ENCODE assay signal across 23 cellular contexts in the genomic region with DNA sequence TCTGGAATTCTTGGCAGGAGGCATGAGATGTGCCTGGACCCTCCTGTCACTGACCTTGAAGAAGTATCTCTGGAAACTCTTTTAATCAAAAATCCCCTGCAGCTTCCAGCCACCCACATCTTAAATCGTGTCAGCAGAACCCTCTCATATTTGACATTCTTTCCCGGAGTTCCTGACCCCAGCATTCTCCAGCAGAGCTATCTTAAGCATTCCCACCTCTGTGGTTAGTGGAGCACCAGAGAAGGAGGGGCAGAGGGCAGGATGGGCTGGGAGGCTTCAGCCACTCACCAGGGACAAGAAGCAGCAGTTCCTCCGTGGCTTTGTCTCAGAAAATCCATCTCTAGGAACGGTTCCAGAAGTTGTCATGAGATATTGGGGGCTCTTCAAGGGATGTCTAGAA.
DNase-seq lines count a peak whose midpoint lies in the region; ATAC-seq, FAIRE-seq and TF ChIP-seq lines count a peak whose summit lies in the region.
"Had no signal": no experiment of that assay in that cellular context is flagged by ENCODE, and none has a peak within 500 bp of the region (broad histone marks: within the 10 kb centered on the region; RNA-seq: fewer than 3 reads in every experiment).

No MANE protein-coding gene starts in this region.

- FAIRE-seq in HepG2 (lab: Jason Lieb, UNC) = no peak
- FAIRE-seq: GM12891 had no signal

- H2BK15ac ChIP-seq in mesendoderm (replicated peaks; ENCODE audit: low read depth) = no peak overlapping the region

- no TSS peak for BruUV-seq in HepG2 (replicated peaks; lab: Mats Ljungman, UMichigan)

- H3K79me2 ChIP-seq in HepG2 (ENCODE audit: insufficient read depth, low read length) = no peaks in the 10 kb centered on the region
- H3K79me2 ChIP-seq in mesendoderm (ENCODE audit: control insufficient read depth, insufficient read depth, low read length) = no peaks in the 10 kb centered on the region

- H3K4me1 Mint-ChIP-seq in activated CD8-positive, alpha-beta T cell treated with anti-CD3 and anti-CD28 coated beads, Interleukin-2, amount 10 ng/mL, durations not matched to agents 7 days and 5 days (ENCODE audit: low read depth) = no peaks in the 10 kb centered on the region
- H3K4me1 Mint-ChIP-seq: IgD-negative memory B cell, T-cell had no signal

- no peak overlapping the region for H2AFZ ChIP-seq in HepG2 (ENCODE audit: low read length)

- peaks cover 5% of the 10 kb centered on the region for H3K27me3 Mint-ChIP-seq in activated CD8-positive, alpha-beta T cell treated with anti-CD3 and anti-CD28 coated beads, Interleukin-2, amount 10 ng/mL, durations not matched to agents 7 days and 5 days (ENCODE audit: low read depth)
- H3K27me3 Mint-ChIP-seq: CD4-positive, alpha-beta T cell; IgD-negative memory B cell had no signal

- no peak for TF ChIP-seq EP300 in HepG2 (IDR thresholded peaks at IDR 0.05; ENCODE audit: low read depth in 2 of 2, low read length in 2 of 2)
- no peak for TF ChIP-seq EP300 in HepG2 (CRISPR knock-in tag; IDR thresholded peaks at IDR 0.05; ENCODE audit: borderline replicate concordance)

- H4K8ac ChIP-seq in mesendoderm (ENCODE audit: low read depth, low read length) = no peak overlapping the region

- H3K4me3 Mint-ChIP-seq in activated CD8-positive, alpha-beta T cell treated with anti-CD3 and anti-CD28 coated beads, Interleukin-2, amount 10 ng/mL, durations not matched to agents 7 days and 5 days = no peak overlapping the region
- H3K4me3 Mint-ChIP-seq: CD4-positive, alpha-beta T cell; IgD-negative memory B cell; natural killer cell treated with Interleukin-12 subunit alpha and Interleukin-12 subunit beta and Interleukin-15 and Interleukin-18, amount 100 ng/mL, for 72 hours; T-cell had no signal

- TF ChIP-seq CTCF in liver (IDR thresholded peaks at IDR 0.05; ENCODE audit: low read depth, low read length, missing input control) = no peak
- TF ChIP-seq CTCF in HepG2 (CRISPR knock-in tag; IDR thresholded peaks at IDR 0.05) = no peak
- TF ChIP-seq CTCF in astrocyte of the spinal cord (IDR thresholded peaks at IDR 0.05; ENCODE audit: low read depth, low read length) = no peak
- TF ChIP-seq CTCF in uterus (IDR thresholded peaks at IDR 0.05) = no peak

- no peak for DNase-seq in HepG2 (ENCODE audit: low spot score)
- DNase-seq in astrocyte of the spinal cord (ENCODE audit: low read depth, low spot score) = peak; percentile 79
- peak; percentile 77 for DNase-seq in mesendoderm
- DNase-seq in NCI-H2227 treated with DMSO at 0.1 percent for 48 hours (lab: John Stamatoyannopoulos, UW) = no peak
- no peak for DNase-seq in uterus
- DNase-seq in activated CD8-positive, alpha-beta T cell treated with anti-CD3 and anti-CD28 coated beads, Interleukin-2, amount 10 ng/mL, durations not matched to agents 7 days and 5 days = no peak
- DNase-seq: 8988T; CD4-positive, alpha-beta T cell; esophagus squamous epithelium; hypothalamus; left lung; NCI-H774; RPMI8226; stimulated activated CD4-positive, alpha-beta T cell treated with anti-CD3 and anti-CD28 coated beads, Interleukin-4, amount 100 ng/mL, for 1 hour; stimulated activated CD8-positive, alpha-beta memory T cell treated with anti-CD3 and anti-CD28 coated beads, Interleukin-4, amount 100 ng/mL, for 48 hours; T-cell; testis had no signal

- no peak for TF ChIP-seq POLR2A in HepG2 (IDR thresholded peaks at IDR 0.05; ENCODE audit: insufficient read depth in 1 of 2, low read depth in 2 of 2, low read length in 2 of 2)
- no peak for TF ChIP-seq POLR2A in uterus (IDR thresholded peaks at IDR 0.05)

- H3K27ac Mint-ChIP-seq in activated CD8-positive, alpha-beta T cell treated with anti-CD3 and anti-CD28 coated beads, Interleukin-2, amount 10 ng/mL, durations not matched to agents 7 days and 5 days = no peak overlapping the region
- H3K27ac Mint-ChIP-seq: CD4-positive, alpha-beta T cell; IgD-negative memory B cell; natural killer cell treated with Interleukin-12 subunit alpha and Interleukin-12 subunit beta and Interleukin-15 and Interleukin-18, amount 100 ng/mL, for 72 hours; T-cell had no signal

- in situ Hi-C loops in HepG2 (cut with HindIII; ENCODE audit: extremely low pct_ligation_motif_present, low pct_unique_long_range_greater_than_20kb) = no loop called here
- in situ Hi-C loops in astrocyte of the spinal cord (cut with HindIII; ENCODE audit: low sequenced_read_pairs) = no loop called here

- no peak overlapping the region for H3K4ac ChIP-seq in mesendoderm (ENCODE audit: low read depth, low read length)

- intact Hi-C loops in HepG2 (cut with micrococcal nuclease; ENCODE audit: unreplicated experiment) (no loop called here), uterus (cut with DNase I; ENCODE audit: low total_unique reads) (no loop called here)

- no peak overlapping the region for H3K4me3 ChIP-seq in liver (ENCODE audit: low read depth in 1 of 3, low read length in 3 of 3)
- no peak overlapping the region for H3K4me3 ChIP-seq in HepG2 (replicated peaks in 1 of 3; ENCODE audit: insufficient read depth in 1 of 3, low read depth in 2 of 3, low read length in 3 of 3)
- no peak overlapping the region for H3K4me3 ChIP-seq in astrocyte of the spinal cord (ENCODE audit: low read depth, low read length)
- H3K4me3 ChIP-seq in mesendoderm (ENCODE audit: low read length) = no peak overlapping the region
- no peak overlapping the region for H3K4me3 ChIP-seq in uterus
- H3K4me3 ChIP-seq: esophagus squamous epithelium, HAP-1, left lung, testis had no signal

- no peaks in the 10 kb centered on the region for H3K9me3 ChIP-seq in liver (ENCODE audit: control insufficient read depth in 4 of 4, low read length in 3 of 4)
- H3K9me3 ChIP-seq in HepG2 (ENCODE audit: low read length) = no peaks in the 10 kb centered on the region
- H3K9me3 ChIP-seq in uterus = no peaks in the 10 kb centered on the region
- H3K9me3 ChIP-seq: esophagus squamous epithelium, HAP-1, left lung, testis had no signal

- H2BK120ac ChIP-seq in mesendoderm (ENCODE audit: low read depth, low read length) = no peak overlapping the region

- H3K9me3 Mint-ChIP-seq in activated CD8-positive, alpha-beta T cell treated with anti-CD3 and anti-CD28 coated beads, Interleukin-2, amount 10 ng/mL, durations not matched to agents 7 days and 5 days (ENCODE audit: insufficient read depth) = no peaks in the 10 kb centered on the region
- H3K9me3 Mint-ChIP-seq: CD4-positive, alpha-beta T cell; natural killer cell treated with Interleukin-12 subunit alpha and Interleukin-12 subunit beta and Interleukin-15 and Interleukin-18, amount 100 ng/mL, for 72 hours had no signal

- H4K5ac ChIP-seq in mesendoderm (ENCODE audit: low read length) = no peak overlapping the region

- H3K36me3 ChIP-seq in liver (ENCODE audit: control insufficient read depth in 4 of 4, insufficient read depth in 3 of 4, low read depth in 1 of 4, low read length in 3 of 4) (no peaks in the 10 kb centered on the region), HepG2 (replicated peaks in 1 of 2; ENCODE audit: control insufficient read depth in 1 of 2, insufficient read depth in 2 of 2, low read length in 2 of 2) (no peaks in the 10 kb centered on the region), mesendoderm (ENCODE audit: control insufficient read depth, insufficient read depth, low read length) (no peaks in the 10 kb centered on the region), uterus (no peaks in the 10 kb centered on the region)
- H3K36me3 ChIP-seq: esophagus squamous epithelium, HAP-1, left lung had no signal

- 40% methylated on average over 4 of the region's 4 CpGs for WGBS in liver
- WGBS in HepG2 (ENCODE audit: low lambda C conversion rate) = 0% methylated on average over 4 of the region's 4 CpGs
- no CpG with 5 or more reads among the region's 4 CpGs for WGBS in mesendoderm (ENCODE audit: extremely low coverage, insufficient coverage, low lambda C conversion rate)

- H3K27me3 ChIP-seq in liver (ENCODE audit: control insufficient read depth in 4 of 4, insufficient read depth in 4 of 4, low read length in 3 of 4) (no peaks in the 10 kb centered on the region), HepG2 (ENCODE audit: control insufficient read depth in 1 of 2, insufficient read depth in 2 of 2, low read length in 2 of 2) (peaks cover 0 to 17% of the 10 kb centered on the region in 2 experiments; a peak in 2 of 5 replicates), mesendoderm (ENCODE audit: insufficient read depth, low read length, poor library complexity) (no peaks in the 10 kb centered on the region), uterus (no peaks in the 10 kb centered on the region)
- H3K27me3 ChIP-seq: esophagus squamous epithelium, left lung, testis had no signal

- H3K27ac ChIP-seq in liver (ENCODE audit: low read depth in 1 of 2, low read length in 2 of 2) (no peak overlapping the region), HepG2 (ENCODE audit: extremely low read length, insufficient read depth, low read length) (no peak overlapping the region), mesendoderm (ENCODE audit: low read depth, low read length) (no peak overlapping the region), uterus (no peak overlapping the region)
- H3K27ac ChIP-seq: esophagus squamous epithelium, left lung, testis had no signal

- TF ChIP-seq RAD21 in liver (IDR thresholded peaks at IDR 0.05) (no peak), HepG2 (CRISPR knock-in tag; IDR thresholded peaks at IDR 0.05) (no peak)

- no peak overlapping the region for H3K9ac ChIP-seq in liver (ENCODE audit: low read depth in 1 of 2, low read length in 2 of 2)
- H3K9ac ChIP-seq in HepG2 (ENCODE audit: insufficient read depth, low read depth, low read length) = no peak overlapping the region
- no peak overlapping the region for H3K9ac ChIP-seq in mesendoderm (ENCODE audit: low read length)

- H3K56ac ChIP-seq in mesendoderm (ENCODE audit: low read length) = no peak overlapping the region

- no peak overlapping the region for H3K4me2 ChIP-seq in HepG2 (ENCODE audit: low read depth, low read length)
- H3K4me2 ChIP-seq in mesendoderm (ENCODE audit: low read length) = no peak overlapping the region

- no peak for ATAC-seq in HepG2
- no peak for ATAC-seq in GM21367 (IDR thresholded peaks at IDR 0.05; ENCODE audit: unreplicated experiment)
- no peak for ATAC-seq in activated CD8-positive, alpha-beta T cell treated with anti-CD3 and anti-CD28 coated beads, Interleukin-2, amount 10 ng/mL, durations not matched to agents 7 days and 5 days
- ATAC-seq: left lung; natural killer cell treated with Interleukin-12 subunit alpha and Interleukin-12 subunit beta and Interleukin-15 and Interleukin-18, amount 100 ng/mL, for 72 hours; T-cell had no signal

- CTCF ChIA-PET in HepG2 (lab: Yijun Ruan, JAX; ENCODE audit: low intra/inter-chr PET ratio, low total read pairs) = no interaction called here
- CTCF ChIA-PET in activated CD8-positive, alpha-beta T cell treated with anti-CD3 and anti-CD28 coated beads, Interleukin-2, amount 10 ng/mL, durations not matched to agents 7 days and 5 days (lab: Charles Lee) = interaction anchor here (1.0 kb wide), 1 partner anchor 55 kb away, joined by 3 read pairs; no protein-coding TSS in a partner anchor

- no peaks in the 10 kb centered on the region for H4K20me1 ChIP-seq in HepG2 (ENCODE audit: insufficient read depth, low read length)

- H2BK5ac ChIP-seq in mesendoderm (ENCODE audit: low read length) = no peak overlapping the region

- POLR2A ChIA-PET in HepG2 (lab: Yijun Ruan, JAX) = no interaction called here
- POLR2A ChIA-PET in activated CD8-positive, alpha-beta T cell treated with anti-CD3 and anti-CD28 coated beads, Interleukin-2, amount 10 ng/mL, durations not matched to agents 7 days and 5 days (lab: Charles Lee) = no interaction called here

- H3K23ac ChIP-seq in mesendoderm (ENCODE audit: low read length) = no peak overlapping the region

- no peaks in the 10 kb centered on the region for H3K4me1 ChIP-seq in liver (ENCODE audit: control insufficient read depth in 4 of 4, insufficient read depth in 4 of 4, low read length in 3 of 4)
- H3K4me1 ChIP-seq in HepG2 (ENCODE audit: insufficient read depth, low read length) = no peaks in the 10 kb centered on the region
- no peaks in the 10 kb centered on the region for H3K4me1 ChIP-seq in mesendoderm (ENCODE audit: control insufficient read depth, low read depth, low read length)
- no peaks in the 10 kb centered on the region for H3K4me1 ChIP-seq in uterus
- H3K4me1 ChIP-seq: esophagus squamous epithelium, HAP-1, left lung, testis had no signal

- H3K36me3 Mint-ChIP-seq in activated CD8-positive, alpha-beta T cell treated with anti-CD3 and anti-CD28 coated beads, Interleukin-2, amount 10 ng/mL, durations not matched to agents 7 days and 5 days (ENCODE audit: low read depth) = no peaks in the 10 kb centered on the region
- H3K36me3 Mint-ChIP-seq: IgD-negative memory B cell; natural killer cell treated with Interleukin-12 subunit alpha and Interleukin-12 subunit beta and Interleukin-15 and Interleukin-18, amount 100 ng/mL, for 72 hours; T-cell had no signal

- no peak overlapping the region for H3K18ac ChIP-seq in mesendoderm (ENCODE audit: low read length)

- no peaks in the 10 kb centered on the region for H3K79me1 ChIP-seq in mesendoderm (ENCODE audit: low read length)

- no peak overlapping the region for H2AK5ac ChIP-seq in mesendoderm (ENCODE audit: low read length)

Comparison
In these comparisons a context has a peak if more than half of its experiments do, and no peak if none do; other contexts are left out.
1. DNase-seq: peak in astrocyte of the spinal cord (single experiment) and mesendoderm (single experiment); none in HepG2 (single experiment), NCI-H2227 treated with DMSO at 0.1 percent for 48 hours (single experiment), uterus (0 of 2) and activated CD8-positive, alpha-beta T cell treated with anti-CD3 and anti-CD28 coated beads, Interleukin-2, amount 10 ng/mL, durations not matched to agents 7 days and 5 days (single experiment).